Comparison of ENCODE assay signal across 16 cellular contexts in genomic region chr13:80259159-80259558, GRCh38.
DNase-seq lines count a peak whose midpoint lies in the region; ATAC-seq and TF ChIP-seq lines count a peak whose summit lies in the region.
"Had no signal": no experiment of that assay in that cellular context is flagged by ENCODE, and none has a peak within 500 bp of the region (broad histone marks: within the 10 kb centered on the region; RNA-seq: fewer than 3 reads in every experiment).

No MANE protein-coding gene starts in this region.

- no peaks in the 10 kb centered on the region for H3K4me1 Mint-ChIP-seq in chondrocyte (ENCODE audit: low read depth)
- no peaks in the 10 kb centered on the region for H3K4me1 Mint-ChIP-seq in CD4-positive, alpha-beta T cell (ENCODE audit: low read depth)
- H3K4me1 Mint-ChIP-seq: activated CD4-positive, alpha-beta T cell treated with anti-CD3 and anti-CD28 coated beads for 36 hours; activated T-helper 17 cell treated with anti-CD3 and anti-CD28 coated beads, Interleukin-2, amount 50 U/mL, for 72 hours had no signal

- no peak overlapping the region for H3K27ac ChIP-seq in CD4-positive, alpha-beta T cell (ENCODE audit: low read depth, low read length)
- H3K27ac ChIP-seq: BLaER1 had no signal

- intact Hi-C loops in CD4-positive, alpha-beta T cell (cut with DNase I, micrococcal nuclease): no loop called here

- peaks cover 12% of the 10 kb centered on the region for H3K9me3 Mint-ChIP-seq in chondrocyte (ENCODE audit: low read depth)
- H3K9me3 Mint-ChIP-seq in CD4-positive, alpha-beta T cell: peaks cover 6% of the 10 kb centered on the region

- peak; percentile 40 for DNase-seq in mucosa of gallbladder (ENCODE audit: low spot score)
- no peak for DNase-seq in chondrocyte (ENCODE audit: low spot score)
- no peak for DNase-seq in CD4-positive, alpha-beta T cell
- DNase-seq in SHP77 treated with DMSO at 0.1 percent for 48 hours (lab: John Stamatoyannopoulos, UW): no peak
- DNase-seq: activated CD4-positive, alpha-beta T cell treated with anti-CD3 and anti-CD28 coated beads for 36 hours; aorta; IMR-90; NCI-H1092; NCI-H446 treated with DMSO at 0.1 percent for 48 hours; occipital lobe; T-helper 1 cell had no signal

- CTCF ChIA-PET in CD4-positive, alpha-beta T cell (lab: Charles Lee): no interaction called here

- no peak overlapping the region for H3K4me3 Mint-ChIP-seq in chondrocyte (ENCODE audit: unreplicated experiment)
- no peak overlapping the region for H3K4me3 Mint-ChIP-seq in CD4-positive, alpha-beta T cell
- H3K4me3 Mint-ChIP-seq: activated CD4-positive, alpha-beta T cell treated with anti-CD3 and anti-CD28 coated beads for 36 hours; activated T-helper 17 cell treated with anti-CD3 and anti-CD28 coated beads, Interleukin-2, amount 50 U/mL, for 72 hours had no signal

- H3K27me3 ChIP-seq in CD4-positive, alpha-beta T cell (ENCODE audit: control insufficient read depth, insufficient read depth, low read length): no peaks in the 10 kb centered on the region
- H3K27me3 ChIP-seq: BLaER1 had no signal

- POLR2A ChIA-PET in CD4-positive, alpha-beta T cell (lab: Charles Lee): no interaction called here

- no peak overlapping the region for H3K27ac Mint-ChIP-seq in chondrocyte (ENCODE audit: unreplicated experiment)
- no peak overlapping the region for H3K27ac Mint-ChIP-seq in CD4-positive, alpha-beta T cell
- H3K27ac Mint-ChIP-seq: activated CD4-positive, alpha-beta T cell treated with anti-CD3 and anti-CD28 coated beads for 36 hours; activated T-helper 17 cell treated with anti-CD3 and anti-CD28 coated beads, Interleukin-2, amount 50 U/mL, for 72 hours had no signal

- ATAC-seq in GM19023 (IDR thresholded peaks at IDR 0.05; ENCODE audit: unreplicated experiment): peak; percentile 65
- peak; percentile 65 for ATAC-seq in GM21576 (IDR thresholded peaks at IDR 0.05; ENCODE audit: unreplicated experiment)
- peak; percentile 81 for ATAC-seq in HG03175 (IDR thresholded peaks at IDR 0.05; ENCODE audit: unreplicated experiment)
- ATAC-seq in CD4-positive, alpha-beta T cell (ENCODE audit: poor library complexity): no peak
- ATAC-seq: activated CD4-positive, alpha-beta T cell treated with anti-CD3 and anti-CD28 coated beads for 36 hours; activated T-helper 17 cell treated with anti-CD3 and anti-CD28 coated beads, Interleukin-2, amount 50 U/mL, for 72 hours had no signal

- TF ChIP-seq CTCF in chondrocyte (IDR thresholded peaks at IDR 0.05): no peak
- no peak for TF ChIP-seq CTCF in CD4-positive, alpha-beta T cell (IDR thresholded peaks at IDR 0.05)

- peaks cover 1% of the 10 kb centered on the region for H3K36me3 Mint-ChIP-seq in chondrocyte (ENCODE audit: low read depth)
- H3K36me3 Mint-ChIP-seq in CD4-positive, alpha-beta T cell (ENCODE audit: low read depth): no peaks in the 10 kb centered on the region

- H3K27me3 Mint-ChIP-seq in chondrocyte (ENCODE audit: low read depth): no peaks in the 10 kb centered on the region
- H3K27me3 Mint-ChIP-seq in CD4-positive, alpha-beta T cell: peaks cover 5% of the 10 kb centered on the region
- H3K27me3 Mint-ChIP-seq: activated CD4-positive, alpha-beta T cell treated with anti-CD3 and anti-CD28 coated beads for 36 hours; activated T-helper 17 cell treated with anti-CD3 and anti-CD28 coated beads, Interleukin-2, amount 50 U/mL, for 72 hours had no signal

- no peaks in the 10 kb centered on the region for H3K9me3 ChIP-seq in CD4-positive, alpha-beta T cell (ENCODE audit: control insufficient read depth, low read length)
